In the genomic region with DNA sequence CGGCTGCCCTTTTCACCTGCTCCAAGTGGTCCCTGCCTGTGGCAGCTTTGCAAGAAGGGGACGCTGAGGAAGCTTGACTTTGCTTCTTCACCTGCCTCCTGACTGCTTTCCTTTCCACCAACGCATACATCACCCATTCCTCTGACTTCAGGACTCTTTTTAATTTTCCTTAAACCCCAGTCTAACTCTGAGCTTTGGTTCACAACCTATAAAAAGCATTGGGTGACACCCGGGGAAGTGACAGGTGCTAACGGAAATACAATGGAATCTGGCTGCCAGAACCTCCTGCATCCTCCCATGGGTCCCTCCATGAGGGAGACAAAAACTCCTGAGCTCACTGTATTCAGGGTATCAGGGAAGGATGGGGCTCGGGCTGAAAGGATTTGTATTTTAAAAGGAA, we compare ENCODE assay signal across 24 cellular contexts.
"Had no signal": no experiment of that assay in that cellular context is flagged by ENCODE, and none has a peak within 500 bp of the region (broad histone marks: within the 10 kb centered on the region; RNA-seq: fewer than 3 reads in every experiment).

No MANE protein-coding gene starts in this region.

- H3K27ac ChIP-seq: neural progenitor cell, pancreas, prostate gland, right lobe of liver, sigmoid colon, suprapubic skin, testis, tibial artery, transverse colon, upper lobe of right lung, vagina had no signal

- DNase-seq: naive thymus-derived CD4-positive, alpha-beta T cell; natural killer cell; occipital lobe; pancreas; right cardiac atrium; right lobe of liver; sigmoid colon; small intestine; stimulated activated CD4-positive, alpha-beta T cell treated with anti-CD3 and anti-CD28 coated beads, Interleukin-15, amount 100 ng/mL, for 24 hours; stimulated activated CD4-positive, alpha-beta T cell treated with anti-CD3 and anti-CD28 coated beads, Interleukin-2, amount 100 ng/mL, for 24 hours; stimulated activated CD4-positive, alpha-beta T cell treated with anti-CD3 and anti-CD28 coated beads, Interleukin-2, amount 100 ng/mL, for 48 hours; stimulated activated CD4-positive, alpha-beta T cell treated with anti-CD3 and anti-CD28 coated beads, Interleukin-4, amount 100 ng/mL, for 24 hours; stimulated activated naive B cell treated with anti-CD40 and anti-IgM and Interleukin-4, amounts not matched to agents 10 μg/mL and 1 μg/mL and 100 μg/mL, for 72 hours; stimulated activated naive CD8-positive, alpha-beta T cell treated with anti-CD3 and anti-CD28 coated beads, Interleukin-15, amount 100 ng/mL, for 72 hours; stimulated activated naive CD8-positive, alpha-beta T cell treated with anti-CD3 and anti-CD28 coated beads, Interleukin-15, Interleukin-2, amounts not matched to agents 100 U/mL and 50 U/mL, for 24 hours; substantia nigra; testis; tibial artery; transverse colon; upper lobe of right lung had no signal
